In genomic region chr13:48580185-48580803, GRCh38 we compare ENCODE assay signal across 9 cellular contexts. TPM values are rescaled to one million over a fixed set of nuclear protein-coding genes. Genes with fewer than 3 reads are reported as not detected.
DNase-seq lines count a peak whose midpoint lies in the region; ATAC-seq and TF ChIP-seq lines count a peak whose summit lies in the region.
"Had no signal": no experiment of that assay in that cellular context is flagged by ENCODE, and none has a peak within 500 bp of the region (broad histone marks: within the 10 kb centered on the region; RNA-seq: fewer than 3 reads in every experiment).

No MANE protein-coding gene starts in this region.

- H3K4me3 ChIP-seq in Caco-2 (ENCODE audit: low read depth, low read length) (no peak overlapping the region), SJCRH30 (no peak overlapping the region)
- H3K4me3 ChIP-seq: SJSA1 had no signal

- intact Hi-C loops in Caco-2 (cut with micrococcal nuclease; ENCODE audit: unreplicated experiment): loop anchor here (1.0 to 5.0 kb wide), 6 partner anchors 47 to 542 kb away; partner anchors contain the start of genes ITM2B and RCBTB2
- intact Hi-C loops in activated naive CD4-positive, alpha-beta T cell treated with anti-CD3 and anti-CD28 coated beads for 36 hours (cut with micrococcal nuclease): loop anchor here (1.0 to 5.0 kb wide), 6 partner anchors 75 to 453 kb away; no protein-coding TSS in a partner anchor
- intact Hi-C loops in Right ventricle myocardium superior (cut with DNase I): no loop called here

- H3K36me3 Mint-ChIP-seq in Caco-2 (ENCODE audit: insufficient read depth, unreplicated experiment): no peaks in the 10 kb centered on the region
- H3K36me3 Mint-ChIP-seq in activated naive CD4-positive, alpha-beta T cell treated with anti-CD3 and anti-CD28 coated beads for 36 hours (ENCODE audit: low read depth): no peaks in the 10 kb centered on the region

- H3K4me1 Mint-ChIP-seq in Caco-2 (ENCODE audit: low read depth, unreplicated experiment): no peaks in the 10 kb centered on the region
- H3K4me1 Mint-ChIP-seq in activated naive CD4-positive, alpha-beta T cell treated with anti-CD3 and anti-CD28 coated beads for 36 hours (ENCODE audit: low read depth): peaks cover 2% of the 10 kb centered on the region

- POLR2A ChIA-PET in Caco-2 (lab: Charles Lee): interaction anchor here (0.6 to 1.0 kb wide), 7 partner anchors 48 to 2000 kb away, joined by 3 to 9 read pairs (median 3); partner anchors contain the start of genes ITM2B, LPAR6 and MED4

- no peaks in the 10 kb centered on the region for H3K27me3 ChIP-seq in Caco-2 (replicated peaks; ENCODE audit: control insufficient read depth, insufficient read depth, low read length)
- no peaks in the 10 kb centered on the region for H3K27me3 ChIP-seq in SJCRH30
- H3K27me3 ChIP-seq: SJSA1 had no signal

- peak; percentile 57 for ATAC-seq in Right ventricle myocardium superior (ENCODE audit: poor library complexity)
- ATAC-seq in GM21786 (IDR thresholded peaks at IDR 0.05; ENCODE audit: unreplicated experiment): no peak
- ATAC-seq in GM18502 (IDR thresholded peaks at IDR 0.05; ENCODE audit: poor library complexity, unreplicated experiment): no peak

- no peaks in the 10 kb centered on the region for H3K9me3 Mint-ChIP-seq in Caco-2 (ENCODE audit: unreplicated experiment)
- peaks cover 3% of the 10 kb centered on the region for H3K9me3 Mint-ChIP-seq in activated naive CD4-positive, alpha-beta T cell treated with anti-CD3 and anti-CD28 coated beads for 36 hours

- DNase-seq in Caco-2 (peak; percentile 57 to 77), KG1 (lab: John Stamatoyannopoulos, UW) (peak; percentile 75), SJCRH30 (peak; percentile 53 to 82), Right ventricle myocardium superior (peak; percentile 71), renal cortical epithelial cell (ENCODE audit: low read depth) (peak; percentile 71)
- DNase-seq in activated naive CD4-positive, alpha-beta T cell treated with anti-CD3 and anti-CD28 coated beads for 36 hours: peak; percentile 88

- H3K36me3 ChIP-seq in Caco-2 (ENCODE audit: control insufficient read depth, insufficient read depth, low read length) (no peaks in the 10 kb centered on the region), SJCRH30 (no peaks in the 10 kb centered on the region)
- H3K36me3 ChIP-seq: SJSA1 had no signal

- H3K27ac ChIP-seq in SJCRH30: no peak overlapping the region
- H3K27ac ChIP-seq: SJSA1 had no signal

- no TSS peak for BruUV-seq in Caco-2 (replicated peaks; lab: Mats Ljungman, UMichigan)

- no peak overlapping the region for H3K4me3 Mint-ChIP-seq in Caco-2 (ENCODE audit: unreplicated experiment)
- no peak overlapping the region for H3K4me3 Mint-ChIP-seq in activated naive CD4-positive, alpha-beta T cell treated with anti-CD3 and anti-CD28 coated beads for 36 hours

- peak; percentile 73 to 75 for TF ChIP-seq CTCF in Caco-2 (IDR thresholded peaks at IDR 0.05; ENCODE audit: insufficient read depth in 1 of 2, low read depth in 1 of 2, low read length in 1 of 2, severe bottlenecking in 1 of 2, unreplicated experiment in 1 of 2)

- H3K27me3 Mint-ChIP-seq in Caco-2 (ENCODE audit: insufficient read depth, unreplicated experiment): peaks cover 3% of the 10 kb centered on the region
- H3K27me3 Mint-ChIP-seq in activated naive CD4-positive, alpha-beta T cell treated with anti-CD3 and anti-CD28 coated beads for 36 hours (ENCODE audit: low read depth): peaks cover 6% of the 10 kb centered on the region

- H3K4me1 ChIP-seq in Caco-2: peaks cover 6% of the 10 kb centered on the region; the same call in 1 of the 2 replicates
- H3K4me1 ChIP-seq in SJCRH30: peaks cover 4% of the 10 kb centered on the region
- H3K4me1 ChIP-seq: SJSA1 had no signal

- CTCF ChIA-PET in Caco-2 (lab: Charles Lee): interaction anchor here (0.5 to 4.4 kb wide), 24 partner anchors 10 to 543 kb away, joined by 3 to 40 read pairs (median 4); partner anchors contain the start of genes MED4, NUDT15 and RCBTB2
- CTCF ChIA-PET in activated naive CD4-positive, alpha-beta T cell treated with anti-CD3 and anti-CD28 coated beads for 36 hours (lab: Charles Lee): interaction anchor here (0.6 to 5.5 kb wide), 37 partner anchors 9 to 502 kb away, joined by 3 to 106 read pairs (median 4); partner anchors contain the start of gene ITM2B

- H3K9me3 ChIP-seq in Caco-2 (no peaks in the 10 kb centered on the region), SJCRH30 (replicated peaks) (no peaks in the 10 kb centered on the region)
- H3K9me3 ChIP-seq: SJSA1 had no signal

- no peak overlapping the region for H3K27ac Mint-ChIP-seq in Caco-2 (ENCODE audit: unreplicated experiment)
- H3K27ac Mint-ChIP-seq in activated naive CD4-positive, alpha-beta T cell treated with anti-CD3 and anti-CD28 coated beads for 36 hours: no peak overlapping the region

RNA-seq across cellular contexts. Expression of gene RCBTB2, which starts 47.4 kb away (rescaled TPM):
- 0.74 and 1.1 TPM in 2 replicates for total RNA-seq in Caco-2 (2022)
- total RNA-seq in SJCRH30 (2014; rRNA removed; shearing (Covaris generic)): 5.1 TPM in 2 replicates
- total RNA-seq in activated naive CD4-positive, alpha-beta T cell treated with anti-CD3 and anti-CD28 coated beads for 36 hours: 1 to 10 TPM; 1.2 to 1.4 TPM
- total RNA-seq in Right ventricle myocardium superior: 16.6 TPM
- 10.4 and 20.8 TPM in 2 replicates for total RNA-seq in renal cortical epithelial cell
